Comparison of ENCODE assay signal across 19 cellular contexts in genomic region chr1:232369912-232370311, GRCh38.
"Had no signal": no experiment of that assay in that cellular context is flagged by ENCODE, and none has a peak within 500 bp of the region (broad histone marks: within the 10 kb centered on the region; RNA-seq: fewer than 3 reads in every experiment).

No MANE protein-coding gene starts in this region.

- H3K4me1 ChIP-seq: left lung, lower lobe of right lung, neural progenitor cell, sigmoid colon, spleen, suprapubic skin, upper lobe of right lung, uterus had no signal

- H3K9ac ChIP-seq: neural progenitor cell, parathyroid adenoma had no signal

- H3K27me3 ChIP-seq: hepatocyte, left lung, neural progenitor cell, sigmoid colon, spleen, suprapubic skin, transverse colon, upper lobe of right lung, uterus had no signal

- H3K4me3 ChIP-seq: coronary artery, hepatocyte, left lung, lower lobe of right lung, neural progenitor cell, sigmoid colon, spleen, suprapubic skin, transverse colon, upper lobe of right lung, uterus had no signal

- ATAC-seq: effector memory CD8-positive, alpha-beta T cell; left lung; lower lobe of right lung; stimulated activated memory B cell treated with anti-CD40 and anti-IgM and Interleukin-4, amounts not matched to agents 10 μg/mL and 1 μg/mL and 100 μg/mL, for 72 hours; stimulated activated naive CD8-positive, alpha-beta T cell treated with anti-CD3 and anti-CD28 coated beads, Interleukin-15, amount 100 ng/mL, for 72 hours; upper lobe of right lung had no signal

- H3K4me2 ChIP-seq: hepatocyte, neural progenitor cell had no signal

- H3K36me3 ChIP-seq: left lung, lower lobe of right lung, neural progenitor cell, sigmoid colon, spleen, suprapubic skin, transverse colon, upper lobe of right lung, uterus had no signal

- H2AFZ ChIP-seq: hepatocyte, neural progenitor cell, parathyroid adenoma had no signal

- H3K27ac ChIP-seq: coronary artery, hepatocyte, left lung, lower lobe of right lung, neural progenitor cell, parathyroid adenoma, sigmoid colon, spleen, suprapubic skin, transverse colon, upper lobe of right lung, uterus had no signal

- H3K9me3 ChIP-seq: left lung, lower lobe of right lung, sigmoid colon, spleen, suprapubic skin, transverse colon, upper lobe of right lung, uterus had no signal

- DNase-seq: dermis blood vessel endothelial cell; effector memory CD8-positive, alpha-beta T cell; kidney; left lung; lower lobe of right lung; naive B cell; sigmoid colon; spleen; stimulated activated CD4-positive, alpha-beta T cell treated with anti-CD3 and anti-CD28 coated beads, Interleukin-4, amount 100 ng/mL, for 4 hours; stimulated activated naive CD8-positive, alpha-beta T cell treated with anti-CD3 and anti-CD28 coated beads, Interleukin-15, amount 100 ng/mL, for 72 hours; transverse colon; upper lobe of right lung; uterus had no signal

- H3K79me2 ChIP-seq: hepatocyte, parathyroid adenoma had no signal
